In the genomic region with DNA sequence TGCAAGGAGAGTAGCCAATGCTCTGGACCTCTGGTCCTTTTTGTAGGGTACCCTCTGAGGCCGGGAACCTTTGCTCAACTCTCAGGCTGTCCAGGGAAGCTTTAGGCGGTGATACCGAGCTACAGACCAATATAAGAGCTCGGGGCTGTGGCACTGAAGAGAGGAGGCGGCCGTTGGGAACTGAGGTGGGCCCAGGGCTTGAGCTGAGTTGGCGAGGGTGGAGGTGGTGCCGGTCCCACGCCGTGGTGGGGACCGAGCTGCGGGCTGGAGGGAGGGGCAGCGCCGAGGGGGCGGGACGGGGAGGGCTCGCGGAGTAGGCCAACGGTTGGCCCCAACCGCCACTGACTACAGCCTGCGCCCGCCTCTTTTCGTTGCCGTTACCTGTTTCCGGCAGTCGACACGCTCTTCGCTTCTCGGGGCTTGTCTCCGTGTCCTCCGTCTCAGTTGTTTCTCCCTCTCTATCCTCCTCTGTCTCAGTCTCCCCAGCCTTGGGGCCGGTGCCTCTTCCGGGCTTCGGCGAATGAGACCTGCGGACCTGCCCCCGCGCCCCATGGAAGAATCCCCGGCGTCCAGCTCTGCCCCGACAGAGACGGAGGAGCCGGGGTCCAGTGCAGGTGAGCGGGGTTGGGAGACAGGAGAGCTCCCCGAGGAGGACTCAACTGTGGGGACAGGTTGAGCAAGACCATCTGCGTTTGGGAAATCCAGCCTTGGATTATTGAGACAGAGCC, we compare ENCODE assay signal across 8 cellular contexts. TPM values are rescaled to one million over a fixed set of nuclear protein-coding genes. Genes with fewer than 3 reads are reported as not detected.
A peak's percentile ranks its signal among the peaks of the same experiment; 100 is the strongest.
DNase-seq lines count a peak whose midpoint lies in the region; ATAC-seq and TF ChIP-seq lines count a peak whose summit lies in the region.

A gene with protein sequence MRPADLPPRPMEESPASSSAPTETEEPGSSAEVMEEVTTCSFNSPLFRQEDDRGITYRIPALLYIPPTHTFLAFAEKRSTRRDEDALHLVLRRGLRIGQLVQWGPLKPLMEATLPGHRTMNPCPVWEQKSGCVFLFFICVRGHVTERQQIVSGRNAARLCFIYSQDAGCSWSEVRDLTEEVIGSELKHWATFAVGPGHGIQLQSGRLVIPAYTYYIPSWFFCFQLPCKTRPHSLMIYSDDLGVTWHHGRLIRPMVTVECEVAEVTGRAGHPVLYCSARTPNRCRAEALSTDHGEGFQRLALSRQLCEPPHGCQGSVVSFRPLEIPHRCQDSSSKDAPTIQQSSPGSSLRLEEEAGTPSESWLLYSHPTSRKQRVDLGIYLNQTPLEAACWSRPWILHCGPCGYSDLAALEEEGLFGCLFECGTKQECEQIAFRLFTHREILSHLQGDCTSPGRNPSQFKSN (plus strand): TSS at position 393 of the 728 bp plus-strand sequence. CDS start 128 bp downstream, at position 521.

- peak within 1 kb of the TSS; percentile 92 for H3K4me3 Mint-ChIP-seq in neural crest cell

- peaks cover 15% of the 10 kb centered on the region for H3K4me1 Mint-ChIP-seq in neural crest cell

- H3K4me3 ChIP-seq in RWPE2 (ENCODE audit: severe bottlenecking) (peak within 1 kb of the TSS; percentile 56), fibroblast of villous mesenchyme (ENCODE audit: low read depth, low read length) (peak within 1 kb of the TSS; percentile 86), stomach smooth muscle (ENCODE audit: low read length in 2 of 2) (peak within 1 kb of the TSS; percentile 74 to 88)

- DNase-seq in ELF-1 (ENCODE audit: low read depth, low spot score) (peak; percentile 83), H4 (ENCODE audit: low spot score) (peak; percentile 68), LoVo (ENCODE audit: low spot score) (peak; percentile 85), RWPE2 (ENCODE audit: low spot score) (peak; percentile 85), fibroblast of villous mesenchyme (ENCODE audit: low read depth) (peak; percentile 65), neural crest cell (ENCODE audit: low read depth, low spot score) (peak; percentile 44)
- DNase-seq in activated T-helper 9 cell treated with anti-CD3 and anti-CD28 coated beads, Interleukin-2, amount 50 U/mL, for 16 hours (ENCODE audit: low read depth), result peak; percentile 75

- no peaks in the 10 kb centered on the region for H3K36me3 Mint-ChIP-seq in neural crest cell (ENCODE audit: low read depth)

- no peaks in the 10 kb centered on the region for H3K27me3 ChIP-seq in RWPE2 (ENCODE audit: insufficient read depth, poor library complexity, severe bottlenecking)
- H3K27me3 ChIP-seq in stomach smooth muscle (ENCODE audit: control insufficient read depth in 1 of 2, insufficient read depth in 2 of 2, low read length in 2 of 2), result no peaks in the 10 kb centered on the region

- H3K27ac ChIP-seq in RWPE2 (ENCODE audit: poor library complexity, severe bottlenecking) (peak within 1 kb of the TSS; percentile 47), stomach smooth muscle (ENCODE audit: low read length) (peak within 1 kb of the TSS; percentile 58)

- TF ChIP-seq CTCF in RWPE2 (IDR thresholded peaks at IDR 0.05; ENCODE audit: poor library complexity, severe bottlenecking) (no peak), fibroblast of villous mesenchyme (IDR thresholded peaks at IDR 0.05; ENCODE audit: insufficient read depth, low read depth, low read length) (no peak), neural crest cell (conservative IDR thresholded peaks at IDR 0.05) (no peak)

- no peaks in the 10 kb centered on the region for H3K9me3 Mint-ChIP-seq in neural crest cell

- no peaks in the 10 kb centered on the region; the same call in 1 of the 2 replicates for H3K36me3 ChIP-seq in RWPE2 (ENCODE audit: low read depth)
- H3K36me3 ChIP-seq in stomach smooth muscle (ENCODE audit: control insufficient read depth in 2 of 2, insufficient read depth in 2 of 2, low read length in 2 of 2), result peaks cover 0 to under 1% of the 10 kb centered on the region in 2 donors

- H3K27ac Mint-ChIP-seq in neural crest cell (ENCODE audit: unreplicated experiment), result no peak within 1 kb of the TSS

- ATAC-seq in RWPE2 (ENCODE audit: low read depth), result peak; percentile 90

- H3K4me1 ChIP-seq in RWPE2 (ENCODE audit: insufficient read depth, poor library complexity, severe bottlenecking) (peaks cover 5% of the 10 kb centered on the region), stomach smooth muscle (ENCODE audit: control insufficient read depth, insufficient read depth, low read length) (peaks cover 4% of the 10 kb centered on the region)

- H3K27me3 Mint-ChIP-seq in neural crest cell (ENCODE audit: low read depth), result no peaks in the 10 kb centered on the region

- H3K9me3 ChIP-seq in RWPE2 (ENCODE audit: severe bottlenecking), result no peaks in the 10 kb centered on the region
- no peaks in the 10 kb centered on the region for H3K9me3 ChIP-seq in stomach smooth muscle (ENCODE audit: control insufficient read depth in 2 of 2, low read length in 2 of 2)

- peak within 1 kb of the TSS; percentile 68 to 87 for H3K9ac ChIP-seq in stomach smooth muscle (ENCODE audit: low read length in 2 of 2)

RNA-seq across cellular contexts. Expression of the gene that starts here (rescaled TPM):
- total RNA-seq in H4 (2014; rRNA removed; shearing (Covaris generic)), result 7.7 and 9.5 TPM in 2 replicates
- total RNA-seq in fibroblast of villous mesenchyme (6.4 and 11.2 TPM in 2 replicates), neural crest cell (11.3 and 12.7 TPM in 2 replicates)

Comparison
In these comparisons a context has a peak if more than half of its experiments do, and no peak if none do; other contexts are left out.
1. Peak in every context shown above with its lines: DNase-seq, ATAC-seq, H3K4me3 ChIP-seq and H3K27ac ChIP-seq.